In genomic region chr3:160671231-160671630, GRCh38 we compare ENCODE assay signal across 17 cellular contexts. TPM values are rescaled to one million over a fixed set of nuclear protein-coding genes. Genes with fewer than 3 reads are reported as not detected.
A peak's percentile ranks its signal among the peaks of the same experiment; 100 is the strongest.
DNase-seq lines count a peak whose midpoint lies in the region; ATAC-seq and TF ChIP-seq lines count a peak whose summit lies in the region.
"Had no signal": no experiment of that assay in that cellular context is flagged by ENCODE, and none has a peak within 500 bp of the region (broad histone marks: within the 10 kb centered on the region; RNA-seq: fewer than 3 reads in every experiment).

No MANE protein-coding gene starts in this region.

- H3K9ac ChIP-seq in HCT116 (ENCODE audit: low read length) (no peak overlapping the region), fibroblast of lung (ENCODE audit: insufficient read depth, low read length) (no peak overlapping the region)

- no TSS peak for BruUV-seq in HCT116 (replicated peaks; lab: Mats Ljungman, UMichigan)

- no peak overlapping the region for H3K4me3 ChIP-seq in HCT116 (replicated peaks in 1 of 2; ENCODE audit: low read depth in 1 of 2, low read length in 2 of 2)
- H3K4me3 ChIP-seq in fibroblast of lung (replicated peaks in 1 of 4; ENCODE audit: control extremely low read depth in 1 of 4, insufficient read depth in 1 of 4, low read depth in 3 of 4, low read length in 4 of 4) = peak overlapping the region in 1 of 4 experiments; percentile 10
- no peak overlapping the region for H3K4me3 ChIP-seq in foreskin fibroblast (ENCODE audit: low read depth in 1 of 2, low read length in 2 of 2)
- no peak overlapping the region for H3K4me3 ChIP-seq in CD8-positive, alpha-beta memory T cell (ENCODE audit: low read length)
- H3K4me3 ChIP-seq: mucosa of descending colon had no signal

- peaks cover 3 to 22% of the 10 kb centered on the region in 2 donors for H3K27me3 Mint-ChIP-seq in CD8-positive, alpha-beta memory T cell

- no peaks in the 10 kb centered on the region for H3K9me2 ChIP-seq in HCT116 (ENCODE audit: insufficient read depth)

- H4K20me1 ChIP-seq in HCT116 (ENCODE audit: insufficient read depth) (no peaks in the 10 kb centered on the region), fibroblast of lung (ENCODE audit: control insufficient read depth, extremely low read depth, insufficient read depth, low read length) (no peaks in the 10 kb centered on the region)

- TF ChIP-seq CTCF in HCT116 (IDR thresholded peaks at IDR 0.05 in 2 of 3, conservative IDR thresholded peaks at IDR 0.05 in 1 of 3; ENCODE audit: borderline replicate concordance in 1 of 3, insufficient read depth in 1 of 3, low read depth in 2 of 3, low read length in 2 of 3) (no peak), fibroblast of lung (conservative IDR thresholded peaks at IDR 0.05 in 1 of 2, IDR thresholded peaks at IDR 0.05 in 1 of 2; ENCODE audit: low read depth in 1 of 2, low read length in 2 of 2) (no peak), foreskin fibroblast (IDR thresholded peaks at IDR 0.05; ENCODE audit: low read depth, low read length) (no peak)

- TF ChIP-seq POLR2A in HCT116 (IDR thresholded peaks at IDR 0.05; ENCODE audit: borderline replicate concordance, extremely low read depth, insufficient read depth, insufficient read length) = no peak

- intact Hi-C loops in HCT116 (cut with micrococcal nuclease) = no loop called here

- H3K9me3 ChIP-seq in HCT116 (ENCODE audit: control insufficient read depth in 1 of 2, insufficient read depth in 1 of 2, low read depth in 1 of 2, low read length in 2 of 2) (no peaks in the 10 kb centered on the region), fibroblast of lung (ENCODE audit: control insufficient read depth, insufficient read depth, low read depth, low read length) (no peaks in the 10 kb centered on the region)
- H3K9me3 ChIP-seq in CD8-positive, alpha-beta memory T cell (ENCODE audit: low read length) = no peaks in the 10 kb centered on the region
- H3K9me3 ChIP-seq: mucosa of descending colon had no signal

- RAD21 ChIA-PET in HCT116 (lab: Charles Lee; ENCODE audit: low non-redundant PET in 1 of 2, low total read pairs in 2 of 2, uncharacterized antibody in 2 of 2, unreplicated experiment in 2 of 2) = no interaction called here

- H3K4me3 Mint-ChIP-seq in CD8-positive, alpha-beta memory T cell = no peak overlapping the region
- H3K4me3 Mint-ChIP-seq: HFFc6 had no signal

- POLR2A ChIA-PET in HCT116 (lab: Charles Lee) = no interaction called here
- POLR2A ChIA-PET in CD8-positive, alpha-beta memory T cell (lab: Charles Lee) = no interaction called here

- H3K36me3 ChIP-seq in HCT116 (ENCODE audit: control insufficient read depth in 1 of 2, insufficient read depth in 2 of 2, low read length in 2 of 2) (no peaks in the 10 kb centered on the region), fibroblast of lung (ENCODE audit: control insufficient read depth, insufficient read depth, low read length) (no peaks in the 10 kb centered on the region)
- no peaks in the 10 kb centered on the region for H3K36me3 ChIP-seq in CD8-positive, alpha-beta memory T cell (ENCODE audit: insufficient read depth, low read length)

- no peak for DNase-seq in HCT116 (ENCODE audit: low read depth, low spot score)
- peak in 1 of 2 donors; percentile 47 for DNase-seq in fibroblast of lung (ENCODE audit: low read depth in 2 of 2)
- no peak for DNase-seq in foreskin fibroblast
- no peak for DNase-seq in CD8-positive, alpha-beta memory T cell
- no peak for DNase-seq in NCI-H69 (lab: John Stamatoyannopoulos, UW)
- no peak for DNase-seq in stimulated activated CD8-positive, alpha-beta memory T cell treated with anti-CD3 and anti-CD28 coated beads, Interleukin-4, amount 100 ng/mL, for 48 hours
- DNase-seq: activated T-cell treated with anti-CD3 and anti-CD28 coated beads for 4 hours; DMS53; head of caudate nucleus; HFFc6; mucosa of descending colon; stimulated activated CD4-positive, alpha-beta T cell treated with anti-CD3 and anti-CD28 coated beads, Interleukin-15, amount 100 ng/mL, for 24 hours; substantia nigra had no signal

- CTCF ChIA-PET in HCT116 (lab: Charles Lee) = no interaction called here
- CTCF ChIA-PET in CD8-positive, alpha-beta memory T cell (lab: Charles Lee) = no interaction called here

- H3K4me1 ChIP-seq in HCT116 (ENCODE audit: control insufficient read depth in 1 of 2, insufficient read depth in 2 of 2, low read length in 2 of 2) = peaks cover 31 to 36% of the 10 kb centered on the region in 2 experiments
- H3K4me1 ChIP-seq in fibroblast of lung (ENCODE audit: control insufficient read depth, extremely low read depth, insufficient read depth, low read length) = peaks cover 2% of the 10 kb centered on the region
- H3K4me1 ChIP-seq in CD8-positive, alpha-beta memory T cell (ENCODE audit: insufficient read depth, low read length) = no peaks in the 10 kb centered on the region

- peaks cover 0 to 2% (median 0%) of the 10 kb centered on the region in 3 donors for H3K36me3 Mint-ChIP-seq in CD8-positive, alpha-beta memory T cell

- H3K9me3 Mint-ChIP-seq in CD8-positive, alpha-beta memory T cell = no peaks in the 10 kb centered on the region
- H3K9me3 Mint-ChIP-seq: HFFc6 had no signal

- H3K27ac ChIP-seq in HCT116 (ENCODE audit: low read depth, low read length) (no peak overlapping the region), fibroblast of lung (ENCODE audit: insufficient read depth, low read length) (no peak overlapping the region)
- no peak overlapping the region for H3K27ac ChIP-seq in CD8-positive, alpha-beta memory T cell (ENCODE audit: low read depth, low read length)

- no peak overlapping the region for H3K27ac Mint-ChIP-seq in CD8-positive, alpha-beta memory T cell
- H3K27ac Mint-ChIP-seq: HFFc6 had no signal

- peak; percentile 73 for ATAC-seq in GM18873 (IDR thresholded peaks at IDR 0.05; ENCODE audit: low FRiP score, unreplicated experiment)
- ATAC-seq in HCT116 = no peak
- peak; percentile 93 for ATAC-seq in HG03432 (IDR thresholded peaks at IDR 0.05; ENCODE audit: unreplicated experiment)
- ATAC-seq: mucosa of descending colon, SK-N-SH treated with all-trans-retinoic acid at 6 μM for 48 hours had no signal

- H3K4me2 ChIP-seq in HCT116 (ENCODE audit: low read length) (no peak overlapping the region), fibroblast of lung (ENCODE audit: extremely low read depth, insufficient read depth, low read length) (peak overlapping the region; percentile 72)

- H2AFZ ChIP-seq in HCT116 (ENCODE audit: low read depth, low read length, poor library complexity, severe bottlenecking) = peak overlapping the region; percentile 47
- peak overlapping the region; percentile 85 for H2AFZ ChIP-seq in fibroblast of lung (ENCODE audit: low read length)

- H3K4me1 Mint-ChIP-seq in CD8-positive, alpha-beta memory T cell = no peaks in the 10 kb centered on the region

- H3K27me3 ChIP-seq in HCT116 (ENCODE audit: insufficient read depth, low read length) (no peaks in the 10 kb centered on the region), fibroblast of lung (ENCODE audit: control insufficient read depth, insufficient read depth, low read length) (no peaks in the 10 kb centered on the region)
- H3K27me3 ChIP-seq in CD8-positive, alpha-beta memory T cell (ENCODE audit: insufficient read depth, low read length, poor library complexity, severe bottlenecking) = no peaks in the 10 kb centered on the region

- no peaks in the 10 kb centered on the region for H3K79me2 ChIP-seq in HCT116 (ENCODE audit: insufficient read depth, low read length)
- no peaks in the 10 kb centered on the region for H3K79me2 ChIP-seq in fibroblast of lung (ENCODE audit: control insufficient read depth, insufficient read depth, low read length)

- no peak for TF ChIP-seq RAD21 in HCT116 (IDR thresholded peaks at IDR 0.05; ENCODE audit: low read depth)

TF ChIP-seq in HCT116, 20 proteins besides CTCF, POLR2A, EP300 and RAD21:
- no peak for TF ChIP-seq EZH2 (IDR thresholded peaks at IDR 0.05)

RNA-seq across cellular contexts. Expression of gene ARL14, which starts 5.7 kb away (rescaled TPM):
- total RNA-seq in HCT116 (2021; ENCODE audit: unreplicated experiment) (0.42 TPM), fibroblast of lung (not detected in 2 replicates)
- polyA plus RNA-seq in HCT116 (2012) = 0.56 and 0.87 TPM in 2 replicates
- polyA plus RNA-seq in fibroblast of lung = not detected in 2 replicates
- not detected in 2 replicates for polyA plus RNA-seq in fibroblast of lung (2012)
- polyA minus RNA-seq in fibroblast of lung (ENCODE audit: low replicate concordance) = not detected in 2 replicates
- total RNA-seq in CD8-positive, alpha-beta memory T cell = not detected
- not detected for polyA plus RNA-seq in CD8-positive, alpha-beta memory T cell
- total RNA-seq: cerebellum had no signal
